In the genomic region with DNA sequence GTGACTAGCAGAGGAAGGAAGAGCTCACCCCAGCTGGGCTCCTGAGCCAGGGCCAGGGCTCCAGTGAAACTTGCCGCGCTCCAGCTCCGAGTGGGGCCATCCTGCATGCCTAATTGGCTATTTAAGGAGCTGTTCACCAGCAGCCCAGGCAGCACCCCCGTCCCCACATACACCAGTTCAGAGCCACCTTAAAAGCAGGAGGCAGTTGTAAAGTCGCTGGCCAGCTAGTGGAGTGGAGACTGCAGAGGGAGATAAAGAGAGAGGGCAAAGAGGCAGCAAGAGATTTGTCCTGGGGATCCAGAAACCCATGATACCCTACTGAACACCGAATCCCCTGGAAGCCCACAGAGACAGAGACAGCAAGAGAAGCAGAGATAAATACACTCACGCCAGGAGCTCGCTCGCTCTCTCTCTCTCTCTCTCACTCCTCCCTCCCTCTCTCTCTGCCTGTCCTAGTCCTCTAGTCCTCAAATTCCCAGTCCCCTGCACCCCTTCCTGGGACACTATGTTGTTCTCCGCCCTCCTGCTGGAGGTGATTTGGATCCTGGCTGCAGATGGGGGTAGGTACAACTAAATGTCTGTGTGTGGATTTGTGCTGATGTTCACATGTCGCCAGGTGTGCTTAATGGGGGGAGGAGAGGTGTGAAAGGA, we compare ENCODE assay signal across 13 cellular contexts. TPM values are rescaled to one million over a fixed set of nuclear protein-coding genes. Genes with fewer than 3 reads are reported as not detected.
DNase-seq lines count a peak whose midpoint lies in the region; ATAC-seq, FAIRE-seq and TF ChIP-seq lines count a peak whose summit lies in the region.
"Had no signal": no experiment of that assay in that cellular context is flagged by ENCODE, and none has a peak within 500 bp of the region (broad histone marks: within the 10 kb centered on the region; RNA-seq: fewer than 3 reads in every experiment).

A gene (plus strand): TSS at position 151 of the 651 bp plus-strand sequence. CDS start 355 bp downstream, at position 506.

- DNase-seq in activated T-helper 1 cell treated with anti-CD3 and anti-CD28 coated beads, Interleukin-12 subunit alpha, Interleukin-12 subunit beta, Interleukin-2, Interleukin-4 antibody, amounts not matched to agents 30 ng/mL and 10 ng/mL and 1 ng/mL, durations not matched to agents 14 hours and 24 hours and 36 hours (ENCODE audit: low spot score) = no peak
- DNase-seq in hepatocyte (ENCODE audit: low spot score) = no peak
- DNase-seq in pons (ENCODE audit: low spot score) = peak; percentile 85
- DNase-seq in NCI-H2196 treated with DMSO at 0.1 percent for 48 hours (lab: John Stamatoyannopoulos, UW; ENCODE audit: unreplicated experiment) = no peak
- DNase-seq in HuH-7.5 (ENCODE audit: low spot score) = no peak
- no peak for DNase-seq in immature natural killer cell
- DNase-seq: activated CD4-positive, alpha-beta memory T cell treated with anti-CD3 and anti-CD28 coated beads for 36 hours; effector memory CD8-positive, alpha-beta T cell; stimulated activated naive CD4-positive, alpha-beta T cell had no signal

- H3K9me3 Mint-ChIP-seq in activated T-helper 1 cell treated with anti-CD3 and anti-CD28 coated beads, Interleukin-12 subunit alpha, Interleukin-12 subunit beta, Interleukin-2, Interleukin-4 antibody, amounts not matched to agents 30 ng/mL and 10 ng/mL and 1 ng/mL, durations not matched to agents 14 hours and 24 hours and 36 hours = no peaks in the 10 kb centered on the region
- H3K9me3 Mint-ChIP-seq in immature natural killer cell = peaks cover 0 to 1% (median 0%) of the 10 kb centered on the region in 6 donors
- H3K9me3 Mint-ChIP-seq: activated CD4-positive, alpha-beta memory T cell treated with anti-CD3 and anti-CD28 coated beads for 36 hours; effector memory CD8-positive, alpha-beta T cell had no signal

- TF ChIP-seq CTCF in hepatocyte (IDR thresholded peaks at IDR 0.05; ENCODE audit: poor library complexity) = no peak

- H4K20me1 ChIP-seq in hepatocyte (ENCODE audit: insufficient read depth, poor library complexity, severe bottlenecking) = no peaks in the 10 kb centered on the region

- no peaks in the 10 kb centered on the region for H3K79me2 ChIP-seq in hepatocyte

- H3K4me3 Mint-ChIP-seq in activated T-helper 1 cell treated with anti-CD3 and anti-CD28 coated beads, Interleukin-12 subunit alpha, Interleukin-12 subunit beta, Interleukin-2, Interleukin-4 antibody, amounts not matched to agents 30 ng/mL and 10 ng/mL and 1 ng/mL, durations not matched to agents 14 hours and 24 hours and 36 hours = peak within 1 kb of the TSS; percentile 5
- peak within 1 kb of the TSS in 1 of 5 donors; percentile 27 for H3K4me3 Mint-ChIP-seq in immature natural killer cell

- WGBS in hepatocyte (ENCODE audit: low lambda C conversion rate, missing lambda C conversion rate) = 15% methylated on average over 11 of the region's 11 CpGs

- peak within 1 kb of the TSS; percentile 85 for H3K27ac ChIP-seq in hepatocyte

- H3K27ac Mint-ChIP-seq in activated T-helper 1 cell treated with anti-CD3 and anti-CD28 coated beads, Interleukin-12 subunit alpha, Interleukin-12 subunit beta, Interleukin-2, Interleukin-4 antibody, amounts not matched to agents 30 ng/mL and 10 ng/mL and 1 ng/mL, durations not matched to agents 14 hours and 24 hours and 36 hours = no peak within 1 kb of the TSS
- no peak within 1 kb of the TSS for H3K27ac Mint-ChIP-seq in immature natural killer cell
- H3K27ac Mint-ChIP-seq: activated CD4-positive, alpha-beta memory T cell treated with anti-CD3 and anti-CD28 coated beads for 36 hours had no signal

- peaks cover 48% of the 10 kb centered on the region for H3K4me1 ChIP-seq in hepatocyte (ENCODE audit: insufficient read depth)

- H3K9me2 ChIP-seq in hepatocyte (replicated peaks; ENCODE audit: insufficient read depth) = no peaks in the 10 kb centered on the region

- no peaks in the 10 kb centered on the region for H3K36me3 ChIP-seq in hepatocyte (replicated peaks; ENCODE audit: insufficient read depth, low read depth)
- H3K36me3 ChIP-seq: neutrophil had no signal

- H3K4me3 ChIP-seq in hepatocyte = no peak within 1 kb of the TSS

- H3K27me3 Mint-ChIP-seq in activated T-helper 1 cell treated with anti-CD3 and anti-CD28 coated beads, Interleukin-12 subunit alpha, Interleukin-12 subunit beta, Interleukin-2, Interleukin-4 antibody, amounts not matched to agents 30 ng/mL and 10 ng/mL and 1 ng/mL, durations not matched to agents 14 hours and 24 hours and 36 hours (ENCODE audit: insufficient read depth) = peaks cover 46% of the 10 kb centered on the region
- peaks cover 14 to 31% (median 18%) of the 10 kb centered on the region in 3 donors for H3K27me3 Mint-ChIP-seq in immature natural killer cell (ENCODE audit: low read depth in 3 of 3)

- H3K27me3 ChIP-seq in hepatocyte = no peaks in the 10 kb centered on the region

- no peaks in the 10 kb centered on the region for H3K9me3 ChIP-seq in hepatocyte (ENCODE audit: low read depth)
- H3K9me3 ChIP-seq: neutrophil had no signal

- ATAC-seq in HG02938 (IDR thresholded peaks at IDR 0.05; ENCODE audit: unreplicated experiment) = no peak
- ATAC-seq: effector memory CD8-positive, alpha-beta T cell had no signal

- peaks cover 19% of the 10 kb centered on the region for H3K4me1 Mint-ChIP-seq in activated T-helper 1 cell treated with anti-CD3 and anti-CD28 coated beads, Interleukin-12 subunit alpha, Interleukin-12 subunit beta, Interleukin-2, Interleukin-4 antibody, amounts not matched to agents 30 ng/mL and 10 ng/mL and 1 ng/mL, durations not matched to agents 14 hours and 24 hours and 36 hours (ENCODE audit: low read depth)
- peaks cover 10 to 16% of the 10 kb centered on the region in 2 donors for H3K4me1 Mint-ChIP-seq in immature natural killer cell

- peak; percentile 67 for FAIRE-seq in G401.6 (lab: Jason Lieb, UNC)

- H3K4me2 ChIP-seq in hepatocyte = peak within 1 kb of the TSS; percentile 76

- intact Hi-C loops in activated T-helper 1 cell treated with anti-CD3 and anti-CD28 coated beads, Interleukin-12 subunit alpha, Interleukin-12 subunit beta, Interleukin-2, Interleukin-4 antibody, amounts not matched to agents 30 ng/mL and 10 ng/mL and 1 ng/mL, durations not matched to agents 14 hours and 24 hours and 36 hours (cut with micrococcal nuclease) = loop anchor here (5.0 kb wide), 2 partner anchors 205 to 740 kb away; no protein-coding TSS in a partner anchor

- peak within 1 kb of the TSS; percentile 75 for H2AFZ ChIP-seq in hepatocyte

- no peaks in the 10 kb centered on the region for H3K36me3 Mint-ChIP-seq in activated T-helper 1 cell treated with anti-CD3 and anti-CD28 coated beads, Interleukin-12 subunit alpha, Interleukin-12 subunit beta, Interleukin-2, Interleukin-4 antibody, amounts not matched to agents 30 ng/mL and 10 ng/mL and 1 ng/mL, durations not matched to agents 14 hours and 24 hours and 36 hours (ENCODE audit: low read depth)
- H3K36me3 Mint-ChIP-seq in immature natural killer cell = no peaks in the 10 kb centered on the region
- H3K36me3 Mint-ChIP-seq: activated CD4-positive, alpha-beta memory T cell treated with anti-CD3 and anti-CD28 coated beads for 36 hours had no signal

RNA-seq across cellular contexts. Expression of the gene that starts here (rescaled TPM):
- not detected in 2 replicates for total RNA-seq in activated T-helper 1 cell treated with anti-CD3 and anti-CD28 coated beads, Interleukin-12 subunit alpha, Interleukin-12 subunit beta, Interleukin-2, Interleukin-4 antibody, amounts not matched to agents 30 ng/mL and 10 ng/mL and 1 ng/mL, durations not matched to agents 14 hours and 24 hours and 36 hours
- 2.4 and 4.6 TPM in 2 replicates for total RNA-seq in hepatocyte
- 6.0 and 7.3 TPM in 2 replicates for polyA plus RNA-seq in hepatocyte
- polyA plus RNA-seq in immature natural killer cell = under 1 TPM in 2 of 3 donors, not detected in 1; 0.27 to 0.70 TPM
- total RNA-seq: activated CD4-positive, alpha-beta memory T cell treated with anti-CD3 and anti-CD28 coated beads for 36 hours; Daoy had no signal
